8 cellular contexts compared by ENCODE assay signal in the genomic region with DNA sequence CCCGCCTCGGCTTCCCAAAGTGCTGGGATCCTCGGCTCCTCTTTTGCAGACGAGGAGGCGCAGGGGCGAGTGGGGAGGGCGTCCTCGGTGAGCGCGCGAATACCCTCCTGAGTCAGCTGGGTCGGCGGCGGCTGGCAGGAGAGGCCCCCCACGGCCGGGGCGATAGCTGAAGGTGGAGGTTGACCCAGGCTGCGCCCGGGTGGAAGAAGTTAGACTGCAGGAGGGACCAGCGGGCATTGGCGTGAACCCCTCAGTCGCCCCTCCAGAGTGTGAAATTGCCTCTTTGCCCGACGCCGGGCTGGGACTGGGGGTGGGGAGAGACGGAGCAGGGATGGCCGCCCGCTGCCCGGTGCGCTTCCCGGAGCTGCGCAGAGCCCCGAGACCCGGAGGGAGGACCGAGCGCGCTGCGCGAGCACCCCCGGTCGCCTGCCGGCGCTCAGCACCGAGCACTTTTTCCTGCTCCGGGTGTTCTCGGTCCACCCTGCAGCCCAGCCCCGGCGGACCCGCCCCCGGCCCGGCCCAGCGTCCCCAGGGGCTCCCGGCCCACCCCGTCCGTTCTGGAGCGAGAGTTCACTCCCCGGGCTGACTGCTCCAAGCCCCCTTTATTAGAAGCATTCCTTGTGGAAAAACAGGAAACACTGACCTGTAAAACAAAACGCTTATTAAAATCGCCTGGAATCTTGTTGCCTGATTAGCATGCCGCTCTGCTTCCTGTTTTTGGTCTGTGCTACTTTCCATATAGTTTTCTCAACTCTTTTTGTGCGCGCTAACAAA. TPM values are rescaled to one million over a fixed set of nuclear protein-coding genes. Genes with fewer than 3 reads are reported as not detected.
DNase-seq lines count a peak whose midpoint lies in the region; ATAC-seq and TF ChIP-seq lines count a peak whose summit lies in the region.

No MANE protein-coding gene starts in this region.

- H3K27me3 Mint-ChIP-seq in activated T-helper 1 cell treated with anti-CD3 and anti-CD28 coated beads, Interleukin-12 subunit alpha, Interleukin-12 subunit beta, Interleukin-2, Interleukin-4 antibody, amounts not matched to agents 30 ng/mL and 10 ng/mL and 1 ng/mL, durations not matched to agents 14 hours and 24 hours and 36 hours (ENCODE audit: insufficient read depth), result peaks cover 27% of the 10 kb centered on the region

- intact Hi-C loops in heart right ventricle (cut with DNase I), result loop anchor here in 1 of 10 donors (10.0 kb wide), 1 partner anchor 71 kb away; no protein-coding TSS in a partner anchor
- intact Hi-C loops in activated T-helper 1 cell treated with anti-CD3 and anti-CD28 coated beads, Interleukin-12 subunit alpha, Interleukin-12 subunit beta, Interleukin-2, Interleukin-4 antibody, amounts not matched to agents 30 ng/mL and 10 ng/mL and 1 ng/mL, durations not matched to agents 14 hours and 24 hours and 36 hours (cut with micrococcal nuclease), result no loop called here

- H3K4me2 ChIP-seq in BLaER1, result peak overlapping the region; percentile 76
- H3K4me2 ChIP-seq in Loucy (ENCODE audit: low read depth, low read length, poor library complexity, severe bottlenecking), result peak overlapping the region; percentile 13

- no peaks in the 10 kb centered on the region for H3K9me2 ChIP-seq in Loucy (replicated peaks; ENCODE audit: low read depth, low read length)

- H3K4me3 Mint-ChIP-seq in activated T-helper 1 cell treated with anti-CD3 and anti-CD28 coated beads, Interleukin-12 subunit alpha, Interleukin-12 subunit beta, Interleukin-2, Interleukin-4 antibody, amounts not matched to agents 30 ng/mL and 10 ng/mL and 1 ng/mL, durations not matched to agents 14 hours and 24 hours and 36 hours, result no peak overlapping the region

- H3F3A ChIP-seq in Loucy (ENCODE audit: low read depth), result no peaks in the 10 kb centered on the region

- peaks cover 9% of the 10 kb centered on the region for H3K4me1 ChIP-seq in BLaER1
- H3K4me1 ChIP-seq in Loucy (ENCODE audit: insufficient read depth, low read length, poor library complexity, severe bottlenecking), result no peaks in the 10 kb centered on the region
- H3K4me1 ChIP-seq in heart right ventricle, result peaks cover 5 to 28% (median 12%) of the 10 kb centered on the region in 9 donors
- H3K4me1 ChIP-seq in rectal smooth muscle tissue (ENCODE audit: control insufficient read depth, insufficient read depth, low read length), result no peaks in the 10 kb centered on the region

- peak; percentile 30 for DNase-seq in activated naive CD4-positive, alpha-beta T cell treated with anti-CD3 and anti-CD28 coated beads, Interleukin-2, amount 50 U/mL, for 16 hours
- DNase-seq in heart right ventricle (peak; percentile 60 to 88), glomerular visceral epithelial cell (ENCODE audit: extremely low spot score) (no peak)
- DNase-seq in activated T-helper 1 cell treated with anti-CD3 and anti-CD28 coated beads, Interleukin-12 subunit alpha, Interleukin-12 subunit beta, Interleukin-2, Interleukin-4 antibody, amounts not matched to agents 30 ng/mL and 10 ng/mL and 1 ng/mL, durations not matched to agents 14 hours and 24 hours and 36 hours (ENCODE audit: low spot score), result no peak

- H3K4me1 Mint-ChIP-seq in activated T-helper 1 cell treated with anti-CD3 and anti-CD28 coated beads, Interleukin-12 subunit alpha, Interleukin-12 subunit beta, Interleukin-2, Interleukin-4 antibody, amounts not matched to agents 30 ng/mL and 10 ng/mL and 1 ng/mL, durations not matched to agents 14 hours and 24 hours and 36 hours (ENCODE audit: low read depth), result no peaks in the 10 kb centered on the region

- no peaks in the 10 kb centered on the region for H3K79me2 ChIP-seq in Loucy (ENCODE audit: insufficient read depth, low read length)

- no peaks in the 10 kb centered on the region for H3K36me3 Mint-ChIP-seq in activated T-helper 1 cell treated with anti-CD3 and anti-CD28 coated beads, Interleukin-12 subunit alpha, Interleukin-12 subunit beta, Interleukin-2, Interleukin-4 antibody, amounts not matched to agents 30 ng/mL and 10 ng/mL and 1 ng/mL, durations not matched to agents 14 hours and 24 hours and 36 hours (ENCODE audit: low read depth)

- H3K36me3 ChIP-seq in BLaER1 (no peaks in the 10 kb centered on the region), Loucy (ENCODE audit: insufficient read depth, low read length) (no peaks in the 10 kb centered on the region), heart right ventricle (no peaks in the 10 kb centered on the region), rectal smooth muscle tissue (ENCODE audit: control insufficient read depth, insufficient read depth, low read length) (no peaks in the 10 kb centered on the region)

- ATAC-seq in heart right ventricle, result peak; percentile 76 to 98 (median 88)
- no peak for ATAC-seq in GM18517 (IDR thresholded peaks at IDR 0.05; ENCODE audit: unreplicated experiment)

- no peak for TF ChIP-seq CTCF in Loucy (conservative IDR thresholded peaks at IDR 0.05; ENCODE audit: low read length)
- TF ChIP-seq CTCF in heart right ventricle (IDR thresholded peaks at IDR 0.05), result peak in 4 of 9 donors; percentile 21 to 66 (median 54)

- H4K20me1 ChIP-seq in BLaER1 (peaks cover 18% of the 10 kb centered on the region), Loucy (ENCODE audit: insufficient read depth, low read length, poor library complexity, severe bottlenecking) (no peaks in the 10 kb centered on the region)

- H3K9me3 ChIP-seq in BLaER1, result peaks cover 10% of the 10 kb centered on the region; the same call in 1 of the 2 replicates
- H3K9me3 ChIP-seq in Loucy (ENCODE audit: insufficient read depth, low read depth, low read length), result no peaks in the 10 kb centered on the region
- peaks cover 0 to 4% (median 0%) of the 10 kb centered on the region in 11 donors for H3K9me3 ChIP-seq in heart right ventricle

- no peaks in the 10 kb centered on the region for H3K9me3 Mint-ChIP-seq in activated T-helper 1 cell treated with anti-CD3 and anti-CD28 coated beads, Interleukin-12 subunit alpha, Interleukin-12 subunit beta, Interleukin-2, Interleukin-4 antibody, amounts not matched to agents 30 ng/mL and 10 ng/mL and 1 ng/mL, durations not matched to agents 14 hours and 24 hours and 36 hours

- H3K27ac ChIP-seq in BLaER1, result no peak overlapping the region
- peak overlapping the region in 9 of 10 donors; percentile 12 to 82 (median 70) for H3K27ac ChIP-seq in heart right ventricle
- H3K27ac ChIP-seq in rectal smooth muscle tissue (ENCODE audit: low read depth, low read length), result no peak overlapping the region

- H2AFZ ChIP-seq in Loucy (ENCODE audit: low read length), result peak overlapping the region; percentile 68; the same call in 1 of the 2 replicates

- no peak overlapping the region for H3K9ac ChIP-seq in BLaER1
- H3K9ac ChIP-seq in Loucy (ENCODE audit: low read depth, low read length, poor library complexity, severe bottlenecking), result no peak overlapping the region
- no peak overlapping the region for H3K9ac ChIP-seq in rectal smooth muscle tissue (ENCODE audit: low read length)

- H3K27me3 ChIP-seq in BLaER1, result peaks cover 64% of the 10 kb centered on the region
- H3K27me3 ChIP-seq in Loucy (ENCODE audit: insufficient read depth, low read length, poor library complexity, severe bottlenecking), result no peaks in the 10 kb centered on the region
- H3K27me3 ChIP-seq in heart right ventricle, result peaks cover 0 to 22% (median 5%) of the 10 kb centered on the region in 7 donors
- peaks cover 4% of the 10 kb centered on the region for H3K27me3 ChIP-seq in rectal smooth muscle tissue (ENCODE audit: control insufficient read depth, insufficient read depth, low read length)

- 4 to 6% methylated on average over 59 to 62 of the region's 62 CpGs for WGBS in heart right ventricle, 2 donors

- H3K4me3 ChIP-seq in BLaER1 (peak overlapping the region; percentile 56), Loucy (ENCODE audit: low read length, poor library complexity, severe bottlenecking) (peak overlapping the region; percentile 31), heart right ventricle (peak overlapping the region; percentile 33 to 66 (median 60)), rectal smooth muscle tissue (ENCODE audit: low read length) (peak overlapping the region; percentile 66)

- H3K27ac Mint-ChIP-seq in activated T-helper 1 cell treated with anti-CD3 and anti-CD28 coated beads, Interleukin-12 subunit alpha, Interleukin-12 subunit beta, Interleukin-2, Interleukin-4 antibody, amounts not matched to agents 30 ng/mL and 10 ng/mL and 1 ng/mL, durations not matched to agents 14 hours and 24 hours and 36 hours, result no peak overlapping the region

RNA-seq across cellular contexts. Expression of gene CPT1A, which starts 13.7 kb away (rescaled TPM):
- total RNA-seq in heart right ventricle, result 10 to 100 TPM; 28.8 to 84.4 (median 48.3) TPM
- polyA plus RNA-seq in heart right ventricle, result 10 to 100 TPM; 18.8 to 22.8 TPM
- 22.0 and 22.6 TPM in 2 replicates for total RNA-seq in activated T-helper 1 cell treated with anti-CD3 and anti-CD28 coated beads, Interleukin-12 subunit alpha, Interleukin-12 subunit beta, Interleukin-2, Interleukin-4 antibody, amounts not matched to agents 30 ng/mL and 10 ng/mL and 1 ng/mL, durations not matched to agents 14 hours and 24 hours and 36 hours

RNA-seq across cellular contexts. Expression of gene MRPL21, which starts 48.2 kb away (rescaled TPM):
- 100 to 1,000 TPM in 4 of 10 donors, 10 to 100 TPM in 6; 63.2 to 138 (median 96.7) TPM for total RNA-seq in heart right ventricle
- polyA plus RNA-seq in heart right ventricle, result 100 to 1,000 TPM; 139 to 186 TPM
- total RNA-seq in activated T-helper 1 cell treated with anti-CD3 and anti-CD28 coated beads, Interleukin-12 subunit alpha, Interleukin-12 subunit beta, Interleukin-2, Interleukin-4 antibody, amounts not matched to agents 30 ng/mL and 10 ng/mL and 1 ng/mL, durations not matched to agents 14 hours and 24 hours and 36 hours, result 121 and 122 TPM in 2 replicates

RNA-seq across cellular contexts. Expression of gene IGHMBP2, which starts 48.3 kb away (rescaled TPM):
- total RNA-seq in heart right ventricle, result 10 to 100 TPM in 8 of 10 donors, 1 to 10 TPM in 2; 9.0 to 17.7 (median 12.1) TPM
- 10 to 100 TPM in 1 of 2 donors, 1 to 10 TPM in 1; 9.1 to 24.3 TPM for polyA plus RNA-seq in heart right ventricle
- 39.0 and 42.3 TPM in 2 replicates for total RNA-seq in activated T-helper 1 cell treated with anti-CD3 and anti-CD28 coated beads, Interleukin-12 subunit alpha, Interleukin-12 subunit beta, Interleukin-2, Interleukin-4 antibody, amounts not matched to agents 30 ng/mL and 10 ng/mL and 1 ng/mL, durations not matched to agents 14 hours and 24 hours and 36 hours

Comparison
In these comparisons a context has a peak if more than half of its experiments do, and no peak if none do; other contexts are left out.
1. H3K27ac ChIP-seq: peak in heart right ventricle (9 of 10); none in BLaER1 (single experiment) and rectal smooth muscle tissue (single experiment).
2. DNase-seq: peak in activated naive CD4-positive, alpha-beta T cell treated with anti-CD3 and anti-CD28 coated beads, Interleukin-2, amount 50 U/mL, for 16 hours (single experiment) and heart right ventricle (2 of 2); none in activated T-helper 1 cell treated with anti-CD3 and anti-CD28 coated beads, Interleukin-12 subunit alpha, Interleukin-12 subunit beta, Interleukin-2, Interleukin-4 antibody, amounts not matched to agents 30 ng/mL and 10 ng/mL and 1 ng/mL, durations not matched to agents 14 hours and 24 hours and 36 hours (single experiment) and glomerular visceral epithelial cell (single experiment).
3. Peak in every context shown above with its lines, with median percentiles within 50 percentile points of each other: H3K4me3 ChIP-seq.